In genomic region chr10:73591935-73592699, GRCh38 we compare ENCODE assay signal across 8 cellular contexts. TPM values are rescaled to one million over a fixed set of nuclear protein-coding genes. Genes with fewer than 3 reads are reported as not detected.
DNase-seq lines count a peak whose midpoint lies in the region; TF ChIP-seq lines count a peak whose summit lies in the region.

No MANE protein-coding gene starts in this region.

- DNase-seq in AG08396 (ENCODE audit: low spot score) (peak; percentile 59), GM13977 (ENCODE audit: low spot score) (peak; percentile 56), NCI-H69 (lab: John Stamatoyannopoulos, UW) (peak; percentile 79), brain microvascular endothelial cell (peak; percentile 46), iPS-NIHi11 (ENCODE audit: low spot score) (peak; percentile 88), posterior vena cava (ENCODE audit: low spot score) (no peak)
- no peak for DNase-seq in activated CD4-positive, CD25-positive, alpha-beta regulatory T cell (lab: John Stamatoyannopoulos, UW)

- intact Hi-C loops in posterior vena cava (cut with DNase I) = no loop called here

- H3K4me2 ChIP-seq in skeletal muscle satellite cell (ENCODE audit: low read length) = peak overlapping the region; percentile 67

- TF ChIP-seq CTCF in GM13977 (IDR thresholded peaks at IDR 0.05; ENCODE audit: extremely low read depth, insufficient read depth, missing control alignments) (no peak), brain microvascular endothelial cell (IDR thresholded peaks at IDR 0.05; ENCODE audit: low read depth, low read length, missing control alignments) (no peak)

- H3K9ac ChIP-seq in skeletal muscle satellite cell (ENCODE audit: low read depth, low read length) = peak overlapping the region; percentile 19

- in situ Hi-C loops in GM13977 (cut with MboI; ENCODE audit: low pct_unique_long_range_greater_than_20kb, low sequenced_read_pairs, unreplicated experiment) (no loop called here), brain microvascular endothelial cell (cut with HindIII; ENCODE audit: low pct_ligation_motif_present, low sequenced_read_pairs) (no loop called here)

- no peaks in the 10 kb centered on the region for H3K27me3 ChIP-seq in brain microvascular endothelial cell (replicated peaks)
- H3K27me3 ChIP-seq in skeletal muscle satellite cell (ENCODE audit: control insufficient read depth, insufficient read depth, low read length) = no peaks in the 10 kb centered on the region

- H3K27ac ChIP-seq in brain microvascular endothelial cell = peak overlapping the region; percentile 90

- no peaks in the 10 kb centered on the region for H3K9me3 ChIP-seq in skeletal muscle satellite cell (replicated peaks; ENCODE audit: low read length)

- no peak overlapping the region for H3K4me3 ChIP-seq in brain microvascular endothelial cell (ENCODE audit: low read depth, low read length)
- no peak overlapping the region for H3K4me3 ChIP-seq in skeletal muscle satellite cell (ENCODE audit: low read length)

- H3K36me3 ChIP-seq in brain microvascular endothelial cell (replicated peaks) (no peaks in the 10 kb centered on the region), skeletal muscle satellite cell (ENCODE audit: insufficient read depth, low read length) (no peaks in the 10 kb centered on the region)

- H3K4me1 ChIP-seq in skeletal muscle satellite cell (ENCODE audit: control insufficient read depth, insufficient read depth, low read length) = peaks cover 13% of the 10 kb centered on the region

RNA-seq across cellular contexts. Expression of gene USP54, which starts 1.0 kb away (rescaled TPM):
- 10.1 and 12.5 TPM in 2 replicates for total RNA-seq in skeletal muscle satellite cell (2012; rRNA removed)
- total RNA-seq in posterior vena cava = 10 to 100 TPM; 53.9 to 58.3 TPM

RNA-seq across cellular contexts. Expression of gene MYOZ1, which starts 49.2 kb away (rescaled TPM):
- total RNA-seq in skeletal muscle satellite cell (2012; rRNA removed) = not detected in 2 replicates
- 1 to 10 TPM; 2.8 to 3.3 TPM for total RNA-seq in posterior vena cava

Comparison
In these comparisons a context has a peak if more than half of its experiments do, and no peak if none do; other contexts are left out.
1. DNase-seq: peak in AG08396 (single experiment), GM13977 (single experiment), NCI-H69 (single experiment), brain microvascular endothelial cell (single experiment) and iPS-NIHi11 (single experiment); none in posterior vena cava (single experiment) and activated CD4-positive, CD25-positive, alpha-beta regulatory T cell (0 of 4).